Comparison of ENCODE assay signal across 10 cellular contexts in the genomic region with DNA sequence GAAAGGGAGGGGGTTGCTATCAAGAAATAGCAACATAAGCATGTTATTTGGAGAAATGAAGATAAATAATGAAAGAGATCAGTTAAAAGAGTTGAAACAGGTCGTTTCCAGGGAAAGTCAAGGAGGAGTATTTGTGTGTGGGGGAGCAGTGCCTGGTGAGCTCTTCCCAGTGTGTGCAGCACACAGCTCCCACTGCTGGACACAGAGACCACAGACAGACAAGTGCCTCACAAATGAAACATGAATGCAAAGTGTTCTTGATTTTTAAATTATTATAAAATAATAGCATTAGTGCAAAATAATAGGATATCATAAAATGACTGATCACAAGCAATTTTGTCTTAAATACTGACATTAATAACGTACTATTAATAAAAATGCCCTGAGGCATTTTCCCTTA.
DNase-seq lines count a peak whose midpoint lies in the region; TF ChIP-seq lines count a peak whose summit lies in the region.
"Had no signal": no experiment of that assay in that cellular context is flagged by ENCODE, and none has a peak within 500 bp of the region (broad histone marks: within the 10 kb centered on the region; RNA-seq: fewer than 3 reads in every experiment).

No MANE protein-coding gene starts in this region.

- peak; percentile 66 for TF ChIP-seq CTCF in AG10803 (conservative IDR thresholded peaks at IDR 0.05; ENCODE audit: low read length)

- DNase-seq in AG10803 (ENCODE audit: low read depth) (peak; percentile 43), T47D (ENCODE audit: low read depth in 1 of 2, low spot score in 1 of 2) (peak; percentile 16 to 47), kidney glomerular epithelial cell (lab: John Stamatoyannopoulos, UW) (peak; percentile 6), retina (no peak), NCI-H187 treated with DMSO at 0.1 percent for 48 hours (lab: John Stamatoyannopoulos, UW) (no peak), GDM1 (lab: John Stamatoyannopoulos, UW) (no peak)
- no peak for DNase-seq in stimulated activated naive CD4-positive, alpha-beta T cell treated with Interleukin-2 at 50 U/mL for 16 hours (lab: John Stamatoyannopoulos, UW)
- DNase-seq: GF-D8; stimulated activated CD4-positive, alpha-beta T cell treated with anti-CD3 and anti-CD28 coated beads, Interleukin-2, amount 100 ng/mL, for 24 hours had no signal

- in situ Hi-C loops in T47D (cut with HindIII; ENCODE audit: low pct_unique_long_range_greater_than_20kb, low sequenced_read_pairs), result no loop called here

- no peak overlapping the region for H3K4me3 ChIP-seq in AG10803 (ENCODE audit: low read length)

- TF ChIP-seq EP300 in Ishikawa (IDR thresholded peaks at IDR 0.05; ENCODE audit: borderline replicate concordance), result no peak

- peak; percentile 19; the same call in 1 of the 2 replicates for TF ChIP-seq RAD21 in Ishikawa (IDR thresholded peaks at IDR 0.05; ENCODE audit: low read depth)

TF ChIP-seq in Ishikawa, 13 proteins besides CTCF, POLR2A, EP300 and RAD21:
- TF ChIP-seq, protein P1, sequence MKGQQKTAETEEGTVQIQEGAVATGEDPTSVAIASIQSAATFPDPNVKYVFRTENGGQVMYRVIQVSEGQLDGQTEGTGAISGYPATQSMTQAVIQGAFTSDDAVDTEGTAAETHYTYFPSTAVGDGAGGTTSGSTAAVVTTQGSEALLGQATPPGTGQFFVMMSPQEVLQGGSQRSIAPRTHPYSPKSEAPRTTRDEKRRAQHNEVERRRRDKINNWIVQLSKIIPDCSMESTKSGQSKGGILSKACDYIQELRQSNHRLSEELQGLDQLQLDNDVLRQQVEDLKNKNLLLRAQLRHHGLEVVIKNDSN (IDR thresholded peaks at IDR 0.05), result no peak
- TF ChIP-seq NFIC (IDR thresholded peaks at IDR 0.05), result no peak
- TF ChIP-seq YY1 (IDR thresholded peaks at IDR 0.05; ENCODE audit: low read depth), result no peak

Comparison
In these comparisons a context has a peak if more than half of its experiments do, and no peak if none do; other contexts are left out.
1. DNase-seq: peak in AG10803 (single experiment), T47D (2 of 2) and kidney glomerular epithelial cell (single experiment); none in retina (single experiment), NCI-H187 treated with DMSO at 0.1 percent for 48 hours (single experiment), GDM1 (single experiment) and stimulated activated naive CD4-positive, alpha-beta T cell treated with Interleukin-2 at 50 U/mL for 16 hours (single experiment).